In genomic region chr2:162242586-162243304, GRCh38 we compare ENCODE assay signal across 12 cellular contexts. TPM values are rescaled to one million over a fixed set of nuclear protein-coding genes. Genes with fewer than 3 reads are reported as not detected.
DNase-seq lines count a peak whose midpoint lies in the region; ATAC-seq, FAIRE-seq and TF ChIP-seq lines count a peak whose summit lies in the region.
"Had no signal": no experiment of that assay in that cellular context is flagged by ENCODE, and none has a peak within 500 bp of the region (broad histone marks: within the 10 kb centered on the region; RNA-seq: fewer than 3 reads in every experiment).

No MANE protein-coding gene starts in this region.

- H3K27me3 Mint-ChIP-seq in HFFc6 (ENCODE audit: insufficient read depth): no peaks in the 10 kb centered on the region; the same call in 1 of the 2 replicates
- no peaks in the 10 kb centered on the region for H3K27me3 Mint-ChIP-seq in astrocyte (ENCODE audit: low read depth, unreplicated experiment)

- DNase-seq in HFFc6: peak; percentile 64
- peak; percentile 76 for DNase-seq in astrocyte (ENCODE audit: low read depth)
- DNase-seq in hepatocyte (ENCODE audit: low spot score): peak; percentile 8
- no peak for DNase-seq in stomach
- no peak for DNase-seq in activated naive CD4-positive, alpha-beta T cell (lab: John Stamatoyannopoulos, UW)
- DNase-seq in ureter (ENCODE audit: low spot score): no peak
- DNase-seq: activated CD8-positive, alpha-beta T cell treated with anti-CD3 and anti-CD28 coated beads for 36 hours; NCI-H1105; stimulated activated CD4-positive, alpha-beta T cell treated with anti-CD3 and anti-CD28 coated beads, Interleukin-2, amount 100 ng/mL, for 24 hours had no signal

- H3K4me2 ChIP-seq in astrocyte (ENCODE audit: low read length) (peak overlapping the region; percentile 83), hepatocyte (peak overlapping the region; percentile 66)

- TF ChIP-seq CTCF in HFFc6 (IDR thresholded peaks at IDR 0.05): no peak
- no peak for TF ChIP-seq CTCF in astrocyte (IDR thresholded peaks at IDR 0.05; ENCODE audit: insufficient read depth, low read depth, low read length)
- no peak for TF ChIP-seq CTCF in hepatocyte (IDR thresholded peaks at IDR 0.05; ENCODE audit: poor library complexity)
- TF ChIP-seq CTCF in stomach (IDR thresholded peaks at IDR 0.05): no peak

- peaks cover 50% of the 10 kb centered on the region for H3K36me3 Mint-ChIP-seq in HFFc6 (ENCODE audit: low read depth)
- H3K36me3 Mint-ChIP-seq in astrocyte (ENCODE audit: low read depth, unreplicated experiment): no peaks in the 10 kb centered on the region

- peak overlapping the region; percentile 95 for H3K9ac ChIP-seq in astrocyte (ENCODE audit: low read length)

- H3K27ac ChIP-seq in astrocyte (ENCODE audit: low read depth, low read length): peak overlapping the region; percentile 94
- H3K27ac ChIP-seq in hepatocyte: peak overlapping the region; percentile 87
- H3K27ac ChIP-seq in stomach: peak overlapping the region in 3 of 5 donors; percentile 42 to 75 (median 69)

- peak overlapping the region; percentile 97 for H3K27ac Mint-ChIP-seq in HFFc6
- peak overlapping the region; percentile 94 for H3K27ac Mint-ChIP-seq in astrocyte (ENCODE audit: unreplicated experiment)
- H3K27ac Mint-ChIP-seq: activated CD8-positive, alpha-beta T cell treated with anti-CD3 and anti-CD28 coated beads for 36 hours had no signal

- H4K20me1 ChIP-seq in astrocyte (ENCODE audit: insufficient read depth, low read length): no peaks in the 10 kb centered on the region
- H4K20me1 ChIP-seq in hepatocyte (ENCODE audit: insufficient read depth, poor library complexity, severe bottlenecking): no peaks in the 10 kb centered on the region

- peaks cover 20% of the 10 kb centered on the region for H3K36me3 ChIP-seq in astrocyte (ENCODE audit: insufficient read depth, low read length)
- no peaks in the 10 kb centered on the region for H3K36me3 ChIP-seq in hepatocyte (replicated peaks; ENCODE audit: insufficient read depth, low read depth)
- no peaks in the 10 kb centered on the region for H3K36me3 ChIP-seq in stomach

- H2AFZ ChIP-seq in astrocyte (ENCODE audit: low read depth, low read length) (no peak overlapping the region), hepatocyte (no peak overlapping the region)

- peaks cover 54% of the 10 kb centered on the region for H3K79me2 ChIP-seq in astrocyte (ENCODE audit: insufficient read depth, low read length)
- peaks cover 2% of the 10 kb centered on the region for H3K79me2 ChIP-seq in hepatocyte

- H3K4me1 Mint-ChIP-seq in HFFc6 (ENCODE audit: low read depth) (peaks cover 79% of the 10 kb centered on the region), astrocyte (ENCODE audit: low read depth, unreplicated experiment) (peaks cover 54% of the 10 kb centered on the region)

- peak overlapping the region; percentile 94 for H3K4me3 Mint-ChIP-seq in HFFc6
- peak overlapping the region; percentile 21 for H3K4me3 Mint-ChIP-seq in astrocyte (ENCODE audit: unreplicated experiment)
- H3K4me3 Mint-ChIP-seq: activated CD8-positive, alpha-beta T cell treated with anti-CD3 and anti-CD28 coated beads for 36 hours had no signal

- no peak for TF ChIP-seq POLR2A in stomach (IDR thresholded peaks at IDR 0.05)

- intact Hi-C loops in stomach (cut with DNase I; ENCODE audit: low total_unique reads): no loop called here

- WGBS in hepatocyte (ENCODE audit: low lambda C conversion rate, missing lambda C conversion rate): 46% methylated on average over 5 of the region's 5 CpGs
- whole genome bisulfite sequencing in stomach, 5 donors: 27 to 47% (median 38%) methylated on average over 5 of the region's 5 CpGs

- FAIRE-seq in astrocyte (lab: Jason Lieb, UNC): peak; percentile 93
- FAIRE-seq: colon, G401.6 had no signal

- H3K27me3 ChIP-seq in astrocyte (ENCODE audit: insufficient read depth, low read length): no peaks in the 10 kb centered on the region
- H3K27me3 ChIP-seq in hepatocyte: no peaks in the 10 kb centered on the region
- no peaks in the 10 kb centered on the region for H3K27me3 ChIP-seq in stomach

- H3K4me3 ChIP-seq in astrocyte (ENCODE audit: insufficient read depth, low read depth, low read length): peak overlapping the region; percentile 96
- peak overlapping the region; percentile 21 for H3K4me3 ChIP-seq in hepatocyte
- H3K4me3 ChIP-seq in stomach: peak overlapping the region in 2 of 4 donors; percentile 8 to 15

- no peaks in the 10 kb centered on the region for H3K9me2 ChIP-seq in hepatocyte (replicated peaks; ENCODE audit: insufficient read depth)

- H3K9me3 ChIP-seq in astrocyte (ENCODE audit: insufficient read depth, low read depth, low read length) (no peaks in the 10 kb centered on the region), hepatocyte (ENCODE audit: low read depth) (no peaks in the 10 kb centered on the region), stomach (no peaks in the 10 kb centered on the region)

- H3K4me1 ChIP-seq in astrocyte (ENCODE audit: insufficient read depth, low read length): peaks cover 34% of the 10 kb centered on the region
- peaks cover 16% of the 10 kb centered on the region for H3K4me1 ChIP-seq in hepatocyte (ENCODE audit: insufficient read depth)
- peaks cover 0 to 33% (median 23%) of the 10 kb centered on the region in 4 donors for H3K4me1 ChIP-seq in stomach

- ATAC-seq in GM18868 (IDR thresholded peaks at IDR 0.05; ENCODE audit: unreplicated experiment): no peak
- ATAC-seq: activated CD8-positive, alpha-beta T cell treated with anti-CD3 and anti-CD28 coated beads for 36 hours had no signal

- TF ChIP-seq EP300 in stomach (IDR thresholded peaks at IDR 0.05): no peak

- H3K9me3 Mint-ChIP-seq in HFFc6 (no peaks in the 10 kb centered on the region), astrocyte (ENCODE audit: unreplicated experiment) (no peaks in the 10 kb centered on the region)
- H3K9me3 Mint-ChIP-seq: activated CD8-positive, alpha-beta T cell treated with anti-CD3 and anti-CD28 coated beads for 36 hours had no signal

RNA-seq across cellular contexts. Expression of gene FAP, which starts 0.5 kb away (rescaled TPM):
- 100 to 1,000 TPM in 1 of 6 experiments, 10 to 100 TPM in 5; 62.6 to 101 (median 67.0) TPM for total RNA-seq in HFFc6 (2021; fragmentation: NEBNext Ultra II Directional; extraction: Animal tissue kit (Norgen Biotek cat#: 25700))
- total RNA-seq in astrocyte: 0.96 and 1.3 TPM in 2 replicates
- 44.5 and 67.8 TPM in 2 replicates for total RNA-seq in hepatocyte
- polyA plus RNA-seq in hepatocyte: 38.1 and 40.4 TPM in 2 replicates
- total RNA-seq in stomach: 10 to 100 TPM in 2 of 5 donors, 1 to 10 TPM in 1, under 1 TPM in 1, not detected in 1; 0.87 to 15.1 (median 10.6) TPM
- polyA plus RNA-seq in stomach: 1 to 10 TPM in 2 of 3 donors, not detected in 1; 1.1 to 1.2 TPM
- total RNA-seq in ureter: 3.0 TPM
- total RNA-seq: activated CD8-positive, alpha-beta T cell treated with anti-CD3 and anti-CD28 coated beads for 36 hours had no signal

Comparison
In these comparisons a context has a peak if more than half of its experiments do, and no peak if none do; other contexts are left out.
1. DNase-seq: peak in HFFc6 (single experiment), astrocyte (single experiment) and hepatocyte (single experiment); none in stomach (single experiment), activated naive CD4-positive, alpha-beta T cell (0 of 4) and ureter (single experiment).
2. Peak in every context shown above with its lines, with median percentiles within 50 percentile points of each other: H3K27ac ChIP-seq.